ENCODE assay signal across 10 cellular contexts in genomic region chr11:8247312-8247711, GRCh38. TPM values are rescaled to one million over a fixed set of nuclear protein-coding genes. Genes with fewer than 3 reads are reported as not detected.
DNase-seq lines count a peak whose midpoint lies in the region; ATAC-seq and TF ChIP-seq lines count a peak whose summit lies in the region.
"Had no signal": no experiment of that assay in that cellular context is flagged by ENCODE, and none has a peak within 500 bp of the region (broad histone marks: within the 10 kb centered on the region; RNA-seq: fewer than 3 reads in every experiment).

No MANE protein-coding gene starts in this region.

- H3K4me1 ChIP-seq in GM23248 (ENCODE audit: insufficient read depth) = no peaks in the 10 kb centered on the region

- TF ChIP-seq CTCF in WERI-Rb-1 (IDR thresholded peaks at IDR 0.05; ENCODE audit: low read depth, low read length) = peak; percentile 57

- in situ Hi-C loops in GM23248 (cut with MboI) = loop anchor here (25.0 kb wide), 2 partner anchors 315 to 715 kb away; partner anchors contain the start of gene TMEM9B

- H3K9ac ChIP-seq in GM23248 = no peak overlapping the region

- DNase-seq in COR-L47 (lab: John Stamatoyannopoulos, UW) (peak; percentile 8), GM23248 (peak; percentile 26), WERI-Rb-1 (no peak), left lobe of liver (ENCODE audit: low spot score) (peak; percentile 53), substantia nigra (lab: John Stamatoyannopoulos, UW) (no peak)
- DNase-seq in activated effector memory CD4-positive, alpha-beta T cell treated with anti-CD3 and anti-CD28 coated beads, Interleukin-2, amount 50 U/mL, for 16 hours = no peak
- DNase-seq in activated CD4-positive, CD25-positive, alpha-beta regulatory T cell treated with anti-CD3 and anti-CD28 coated beads, Interleukin-2, amount 50 U/mL, for 72 hours = no peak
- DNase-seq: effector CD8-positive, alpha-beta T cell had no signal

- H3F3A ChIP-seq in GM23248 (ENCODE audit: insufficient read depth) = no peaks in the 10 kb centered on the region

- H2AFZ ChIP-seq in GM23248 = no peak overlapping the region

- peaks cover 38% of the 10 kb centered on the region for H3K27me3 ChIP-seq in GM23248 (replicated peaks; ENCODE audit: insufficient read depth)
- no peaks in the 10 kb centered on the region for H3K27me3 ChIP-seq in WERI-Rb-1 (ENCODE audit: insufficient read depth, low read depth, severe bottlenecking)

- no peaks in the 10 kb centered on the region for H4K20me1 ChIP-seq in GM23248 (ENCODE audit: insufficient read depth)

- peak; percentile 90 for ATAC-seq in left lobe of liver
- no peak for ATAC-seq in HG02642 (IDR thresholded peaks at IDR 0.05; ENCODE audit: poor library complexity, unreplicated experiment)

- H3K9me2 ChIP-seq in GM23248 (ENCODE audit: insufficient read depth) = no peaks in the 10 kb centered on the region

- 55% methylated on average over 6 of the region's 6 CpGs for WGBS in GM23248 (ENCODE audit: low coverage in 1 of 2, low lambda C conversion rate in 2 of 2, missing lambda C conversion rate in 2 of 2), 2 experiments

- H3K4me3 ChIP-seq in GM23248 (no peak overlapping the region), WERI-Rb-1 (ENCODE audit: low read depth, low read length) (no peak overlapping the region)
- H3K4me3 ChIP-seq: skin epidermis had no signal

- H3K4me2 ChIP-seq in GM23248 (ENCODE audit: unreplicated experiment) = no peak overlapping the region

- H3K36me3 ChIP-seq in GM23248 (ENCODE audit: low read depth) = no peaks in the 10 kb centered on the region
- H3K36me3 ChIP-seq in WERI-Rb-1 = peaks cover 5% of the 10 kb centered on the region; the same call in 1 of the 2 replicates

- H3K27ac ChIP-seq in GM23248 (no peak overlapping the region), WERI-Rb-1 (no peak overlapping the region), substantia nigra (ENCODE audit: low read depth, low read length, poor library complexity, severe bottlenecking) (no peak overlapping the region)
- H3K27ac ChIP-seq: skin epidermis had no signal

- no peaks in the 10 kb centered on the region for H3K79me2 ChIP-seq in GM23248 (ENCODE audit: insufficient read depth)

- H3K9me3 ChIP-seq in GM23248 (ENCODE audit: low read depth) = no peaks in the 10 kb centered on the region
- H3K9me3 ChIP-seq in WERI-Rb-1 (ENCODE audit: severe bottlenecking) = no peaks in the 10 kb centered on the region

RNA-seq across cellular contexts. Expression of gene LMO1, which starts 16.4 kb away (rescaled TPM):
- not detected in 2 replicates for total RNA-seq in GM23248 (2014; rRNA removed; shearing (Covaris generic))
- polyA plus RNA-seq in GM23248 (2016; fragmentation: Nextera tagmentation; extraction: Ambion mirVana) = not detected in 2 replicates
- total RNA-seq in left lobe of liver = not detected

Comparison
In these comparisons a context has a peak if more than half of its experiments do, and no peak if none do; other contexts are left out.
1. DNase-seq: peak in COR-L47 (single experiment), GM23248 (single experiment) and left lobe of liver (single experiment); none in WERI-Rb-1 (single experiment), substantia nigra (0 of 49), activated effector memory CD4-positive, alpha-beta T cell treated with anti-CD3 and anti-CD28 coated beads, Interleukin-2, amount 50 U/mL, for 16 hours (single experiment) and activated CD4-positive, CD25-positive, alpha-beta regulatory T cell treated with anti-CD3 and anti-CD28 coated beads, Interleukin-2, amount 50 U/mL, for 72 hours (single experiment).